Comparison of ENCODE assay signal across 1 cellular context in the genomic region with DNA sequence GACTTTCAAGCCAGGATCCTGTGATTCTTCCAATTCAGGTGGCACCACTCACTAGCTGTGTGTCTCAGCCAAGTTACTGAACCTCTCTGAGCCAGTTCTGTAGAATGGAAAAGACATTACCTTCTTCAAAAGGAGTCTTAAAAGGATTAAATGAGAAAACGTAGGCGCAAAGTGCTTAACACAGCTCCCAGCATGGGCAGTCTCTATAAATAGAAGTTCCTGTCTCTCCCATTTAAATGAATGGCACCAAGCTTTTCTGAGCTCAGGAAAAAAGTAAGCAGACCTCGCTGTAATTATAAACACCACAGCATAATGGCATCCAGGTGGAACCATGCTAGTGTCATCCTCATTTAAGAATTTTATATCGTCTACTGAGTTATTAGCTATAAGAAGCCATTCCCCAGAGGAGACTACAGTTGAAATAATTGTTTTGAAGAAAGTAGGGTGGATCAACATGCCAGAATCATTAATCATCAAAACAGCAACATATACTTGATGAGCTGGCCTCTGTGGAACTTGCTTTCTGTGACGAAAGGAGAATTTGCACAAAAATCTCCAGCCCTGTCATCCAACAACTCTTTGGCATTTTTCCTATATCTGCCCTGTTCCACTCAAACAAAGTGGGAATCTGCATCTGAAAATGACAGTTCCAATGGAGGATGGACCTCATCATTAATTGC.
TF ChIP-seq lines count a peak whose summit lies in the region.

No MANE protein-coding gene starts in this region.

TF ChIP-seq in IMR-90, 13 proteins besides CTCF, POLR2A, EP300 and RAD21:
- peak; percentile 48; the same call in 1 of the 2 replicates for TF ChIP-seq FOS (IDR thresholded peaks at IDR 0.05; ENCODE audit: low read depth, low read length)
- TF ChIP-seq NFE2L2 (IDR thresholded peaks at IDR 0.05; ENCODE audit: low read depth, low read length), result no peak
- no peak for TF ChIP-seq CHD1 (IDR thresholded peaks at IDR 0.05; ENCODE audit: low read depth, low read length)
- no peak for TF ChIP-seq MAZ (IDR thresholded peaks at IDR 0.05; ENCODE audit: borderline replicate concordance, low read depth, low read length)
- TF ChIP-seq SMC3 (IDR thresholded peaks at IDR 0.05; ENCODE audit: low read depth, low read length), result no peak
- no peak for TF ChIP-seq MXI1 (IDR thresholded peaks at IDR 0.05; ENCODE audit: borderline replicate concordance, low read depth, low read length)
- no peak for TF ChIP-seq RFX5 (IDR thresholded peaks at IDR 0.05; ENCODE audit: low read depth, low read length)
- TF ChIP-seq, protein P1, sequence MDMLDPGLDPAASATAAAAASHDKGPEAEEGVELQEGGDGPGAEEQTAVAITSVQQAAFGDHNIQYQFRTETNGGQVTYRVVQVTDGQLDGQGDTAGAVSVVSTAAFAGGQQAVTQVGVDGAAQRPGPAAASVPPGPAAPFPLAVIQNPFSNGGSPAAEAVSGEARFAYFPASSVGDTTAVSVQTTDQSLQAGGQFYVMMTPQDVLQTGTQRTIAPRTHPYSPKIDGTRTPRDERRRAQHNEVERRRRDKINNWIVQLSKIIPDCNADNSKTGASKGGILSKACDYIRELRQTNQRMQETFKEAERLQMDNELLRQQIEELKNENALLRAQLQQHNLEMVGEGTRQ (IDR thresholded peaks at IDR 0.05; ENCODE audit: low read depth, low read length), result no peak
- TF ChIP-seq RCOR1 (IDR thresholded peaks at IDR 0.05; ENCODE audit: insufficient replicate concordance, low read length), result no peak
- TF ChIP-seq BHLHE40 (IDR thresholded peaks at IDR 0.05; ENCODE audit: low read depth, low read length), result no peak
- TF ChIP-seq MAFK (IDR thresholded peaks at IDR 0.05; ENCODE audit: low read depth, low read length), result peak; percentile 38; the same call in 1 of the 2 replicates
- TF ChIP-seq, protein P2, sequence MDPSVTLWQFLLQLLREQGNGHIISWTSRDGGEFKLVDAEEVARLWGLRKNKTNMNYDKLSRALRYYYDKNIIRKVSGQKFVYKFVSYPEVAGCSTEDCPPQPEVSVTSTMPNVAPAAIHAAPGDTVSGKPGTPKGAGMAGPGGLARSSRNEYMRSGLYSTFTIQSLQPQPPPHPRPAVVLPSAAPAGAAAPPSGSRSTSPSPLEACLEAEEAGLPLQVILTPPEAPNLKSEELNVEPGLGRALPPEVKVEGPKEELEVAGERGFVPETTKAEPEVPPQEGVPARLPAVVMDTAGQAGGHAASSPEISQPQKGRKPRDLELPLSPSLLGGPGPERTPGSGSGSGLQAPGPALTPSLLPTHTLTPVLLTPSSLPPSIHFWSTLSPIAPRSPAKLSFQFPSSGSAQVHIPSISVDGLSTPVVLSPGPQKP (IDR thresholded peaks at IDR 0.05; ENCODE audit: borderline replicate concordance, low read depth, low read length), result no peak
- peak; percentile 65 for TF ChIP-seq CEBPB (IDR thresholded peaks at IDR 0.05; ENCODE audit: low read depth, low read length)
